In the genomic region with DNA sequence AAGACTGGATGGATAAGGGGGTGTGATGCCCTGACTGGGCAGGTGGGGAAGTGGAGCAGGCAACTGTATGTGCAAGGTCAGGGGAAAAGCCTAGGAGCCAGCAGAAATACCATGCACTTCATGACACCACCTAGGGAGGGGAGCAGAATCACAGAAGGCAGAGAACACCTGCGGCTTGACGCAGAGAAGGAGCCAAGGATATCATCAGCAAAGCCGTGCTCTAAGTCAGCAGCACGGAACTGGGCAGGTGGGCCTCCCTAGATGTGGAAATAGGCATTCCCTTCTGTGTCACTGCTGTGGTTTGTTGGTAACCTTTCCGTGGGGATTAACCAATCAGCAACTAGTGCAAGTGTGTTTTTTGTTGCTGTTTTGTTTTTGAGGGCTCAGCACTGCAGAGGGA, we compare ENCODE assay signal across 1 cellular context.
TF ChIP-seq lines count a peak whose summit lies in the region.

No MANE protein-coding gene starts in this region.

TF ChIP-seq in HepG2, 621 proteins besides CTCF, POLR2A, EP300 and RAD21 (continues in another document):
- TF ChIP-seq ZNF33A (CRISPR knock-in tag; IDR thresholded peaks at IDR 0.05; ENCODE audit: borderline replicate concordance) (no peak), ZNF256 (CRISPR knock-in tag; conservative IDR thresholded peaks at IDR 0.05) (no peak), TIGD3 (CRISPR knock-in tag; IDR thresholded peaks at IDR 0.05; ENCODE audit: borderline replicate concordance) (no peak), ZNF446 (CRISPR knock-in tag; IDR thresholded peaks at IDR 0.05) (no peak), STAG1 (CRISPR knock-in tag; IDR thresholded peaks at IDR 0.05) (0 out of 2 replicates have a peak, but pooled peaks have one; percentile 5), MAF1 (CRISPR knock-in tag; IDR thresholded peaks at IDR 0.05; ENCODE audit: borderline replicate concordance) (no peak), MAFK (conservative IDR thresholded peaks at IDR 0.05 in 1 of 2, IDR thresholded peaks at IDR 0.05 in 1 of 2; ENCODE audit: low read length in 2 of 2) (peak; percentile 52 to 57; a peak in 3 of 4 replicates), KDM2A (CRISPR knock-in tag; IDR thresholded peaks at IDR 0.05; ENCODE audit: borderline replicate concordance, low read depth) (0 out of 2 replicates have a peak, but pooled peaks have one; percentile 18), CEBPG (CRISPR knock-in tag; IDR thresholded peaks at IDR 0.05) (no peak), ZNF597 (CRISPR knock-in tag; IDR thresholded peaks at IDR 0.05) (no peak), AKAP8 (CRISPR knock-in tag; IDR thresholded peaks at IDR 0.05) (peak; percentile 43; the same call in 1 of the 2 replicates), MATR3 (CRISPR knock-in tag; IDR thresholded peaks at IDR 0.05) (no peak), HMGXB4 (CRISPR knock-in tag; IDR thresholded peaks at IDR 0.05; ENCODE audit: borderline replicate concordance in 1 of 2, low read depth in 1 of 2) (no peak), ZNF383 (CRISPR knock-in tag; IDR thresholded peaks at IDR 0.05; ENCODE audit: borderline replicate concordance) (no peak), MAFF (IDR thresholded peaks at IDR 0.05; ENCODE audit: low read depth, low read length) (peak; percentile 56; the same call in 1 of the 2 replicates), NR1H2 (CRISPR knock-in tag; IDR thresholded peaks at IDR 0.05; ENCODE audit: borderline replicate concordance, low read depth) (no peak), SKI (IDR thresholded peaks at IDR 0.05; ENCODE audit: partially characterized antibody) (no peak), SATB2 (CRISPR knock-in tag; IDR thresholded peaks at IDR 0.05) (no peak), NFATC3 (CRISPR knock-in tag; IDR thresholded peaks at IDR 0.05) (no peak), ZNF232 (CRISPR knock-in tag; IDR thresholded peaks at IDR 0.05; ENCODE audit: borderline replicate concordance) (no peak), NFYB (CRISPR knock-in tag; IDR thresholded peaks at IDR 0.05) (peak; percentile 62), ZNF569 (CRISPR knock-in tag; IDR thresholded peaks at IDR 0.05; ENCODE audit: borderline replicate concordance) (no peak), TCF12 (IDR thresholded peaks at IDR 0.05) (no peak), TCF12 (CRISPR knock-in tag; IDR thresholded peaks at IDR 0.05) (no peak), BCL3 (CRISPR knock-in tag; IDR thresholded peaks at IDR 0.05) (no peak), ZNF343 (CRISPR knock-in tag; IDR thresholded peaks at IDR 0.05) (no peak), PAWR (CRISPR knock-in tag; IDR thresholded peaks at IDR 0.05; ENCODE audit: borderline replicate concordance) (no peak), SP140L (CRISPR knock-in tag; IDR thresholded peaks at IDR 0.05; ENCODE audit: borderline replicate concordance) (no peak), CEBPB (IDR thresholded peaks at IDR 0.05; ENCODE audit: borderline replicate concordance, low read depth, low read length) (peak; percentile 19; the same call in 1 of the 2 replicates), PRMT3 (CRISPR knock-in tag; IDR thresholded peaks at IDR 0.05; ENCODE audit: borderline replicate concordance, low read depth) (no peak), GATAD2A (CRISPR knock-in tag; IDR thresholded peaks at IDR 0.05) (peak; percentile 19; the same call in 1 of the 2 replicates), NR2F1 (CRISPR knock-in tag; IDR thresholded peaks at IDR 0.05) (no peak), PATZ1 (CRISPR knock-in tag; IDR thresholded peaks at IDR 0.05) (0 out of 2 replicates have a peak, but pooled peaks have one; percentile 12), ZBTB38 (CRISPR knock-in tag; IDR thresholded peaks at IDR 0.05) (peak; percentile 67), MBD4 (IDR thresholded peaks at IDR 0.05; ENCODE audit: borderline replicate concordance, low read length) (no peak)
- TF ChIP-seq, protein P1, sequence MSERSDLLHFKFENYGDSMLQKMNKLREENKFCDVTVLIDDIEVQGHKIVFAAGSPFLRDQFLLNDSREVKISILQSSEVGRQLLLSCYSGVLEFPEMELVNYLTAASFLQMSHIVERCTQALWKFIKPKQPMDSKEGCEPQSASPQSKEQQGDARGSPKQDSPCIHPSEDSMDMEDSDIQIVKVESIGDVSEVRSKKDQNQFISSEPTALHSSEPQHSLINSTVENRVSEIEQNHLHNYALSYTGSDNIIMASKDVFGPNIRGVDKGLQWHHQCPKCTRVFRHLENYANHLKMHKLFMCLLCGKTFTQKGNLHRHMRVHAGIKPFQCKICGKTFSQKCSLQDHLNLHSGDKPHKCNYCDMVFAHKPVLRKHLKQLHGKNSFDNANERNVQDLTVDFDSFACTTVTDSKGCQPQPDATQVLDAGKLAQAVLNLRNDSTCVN (CRISPR knock-in tag; IDR thresholded peaks at IDR 0.05; ENCODE audit: borderline replicate concordance) = no peak
- TF ChIP-seq, protein P2, sequence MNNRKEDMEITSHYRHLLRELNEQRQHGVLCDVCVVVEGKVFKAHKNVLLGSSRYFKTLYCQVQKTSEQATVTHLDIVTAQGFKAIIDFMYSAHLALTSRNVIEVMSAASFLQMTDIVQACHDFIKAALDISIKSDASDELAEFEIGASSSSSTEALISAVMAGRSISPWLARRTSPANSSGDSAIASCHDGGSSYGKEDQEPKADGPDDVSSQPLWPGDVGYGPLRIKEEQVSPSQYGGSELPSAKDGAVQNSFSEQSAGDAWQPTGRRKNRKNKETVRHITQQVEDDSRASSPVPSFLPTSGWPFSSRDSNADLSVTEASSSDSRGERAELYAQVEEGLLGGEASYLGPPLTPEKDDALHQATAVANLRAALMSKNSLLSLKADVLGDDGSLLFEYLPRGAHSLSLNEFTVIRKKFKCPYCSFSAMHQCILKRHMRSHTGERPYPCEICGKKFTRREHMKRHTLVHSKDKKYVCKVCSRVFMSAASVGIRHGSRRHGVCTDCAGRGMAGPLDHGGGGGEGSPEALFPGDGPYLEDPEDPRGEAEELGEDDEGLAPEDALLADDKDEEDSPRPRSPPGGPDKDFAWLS (CRISPR knock-in tag; IDR thresholded peaks at IDR 0.05; ENCODE audit: borderline replicate concordance) = no peak
- TF ChIP-seq, protein P3, sequence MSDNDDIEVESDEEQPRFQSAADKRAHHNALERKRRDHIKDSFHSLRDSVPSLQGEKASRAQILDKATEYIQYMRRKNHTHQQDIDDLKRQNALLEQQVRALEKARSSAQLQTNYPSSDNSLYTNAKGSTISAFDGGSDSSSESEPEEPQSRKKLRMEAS (IDR thresholded peaks at IDR 0.05) = no peak
- TF ChIP-seq, protein P4, sequence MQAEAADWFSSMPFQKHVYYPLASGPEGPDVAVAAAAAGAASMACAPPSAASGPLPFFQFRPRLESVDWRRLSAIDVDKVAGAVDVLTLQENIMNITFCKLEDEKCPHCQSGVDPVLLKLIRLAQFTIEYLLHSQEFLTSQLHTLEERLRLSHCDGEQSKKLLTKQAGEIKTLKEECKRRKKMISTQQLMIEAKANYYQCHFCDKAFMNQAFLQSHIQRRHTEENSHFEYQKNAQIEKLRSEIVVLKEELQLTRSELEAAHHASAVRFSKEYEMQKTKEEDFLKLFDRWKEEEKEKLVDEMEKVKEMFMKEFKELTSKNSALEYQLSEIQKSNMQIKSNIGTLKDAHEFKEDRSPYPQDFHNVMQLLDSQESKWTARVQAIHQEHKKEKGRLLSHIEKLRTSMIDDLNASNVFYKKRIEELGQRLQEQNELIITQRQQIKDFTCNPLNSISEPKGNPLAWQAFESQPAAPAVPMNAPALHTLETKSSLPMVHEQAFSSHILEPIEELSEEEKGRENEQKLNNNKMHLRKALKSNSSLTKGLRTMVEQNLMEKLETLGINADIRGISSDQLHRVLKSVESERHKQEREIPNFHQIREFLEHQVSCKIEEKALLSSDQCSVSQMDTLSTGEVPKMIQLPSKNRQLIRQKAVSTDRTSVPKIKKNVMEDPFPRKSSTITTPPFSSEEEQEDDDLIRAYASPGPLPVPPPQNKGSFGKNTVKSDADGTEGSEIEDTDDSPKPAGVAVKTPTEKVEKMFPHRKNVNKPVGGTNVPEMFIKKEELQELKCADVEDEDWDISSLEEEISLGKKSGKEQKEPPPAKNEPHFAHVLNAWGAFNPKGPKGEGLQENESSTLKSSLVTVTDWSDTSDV (CRISPR knock-in tag; IDR thresholded peaks at IDR 0.05) = no peak
- TF ChIP-seq, protein P5, sequence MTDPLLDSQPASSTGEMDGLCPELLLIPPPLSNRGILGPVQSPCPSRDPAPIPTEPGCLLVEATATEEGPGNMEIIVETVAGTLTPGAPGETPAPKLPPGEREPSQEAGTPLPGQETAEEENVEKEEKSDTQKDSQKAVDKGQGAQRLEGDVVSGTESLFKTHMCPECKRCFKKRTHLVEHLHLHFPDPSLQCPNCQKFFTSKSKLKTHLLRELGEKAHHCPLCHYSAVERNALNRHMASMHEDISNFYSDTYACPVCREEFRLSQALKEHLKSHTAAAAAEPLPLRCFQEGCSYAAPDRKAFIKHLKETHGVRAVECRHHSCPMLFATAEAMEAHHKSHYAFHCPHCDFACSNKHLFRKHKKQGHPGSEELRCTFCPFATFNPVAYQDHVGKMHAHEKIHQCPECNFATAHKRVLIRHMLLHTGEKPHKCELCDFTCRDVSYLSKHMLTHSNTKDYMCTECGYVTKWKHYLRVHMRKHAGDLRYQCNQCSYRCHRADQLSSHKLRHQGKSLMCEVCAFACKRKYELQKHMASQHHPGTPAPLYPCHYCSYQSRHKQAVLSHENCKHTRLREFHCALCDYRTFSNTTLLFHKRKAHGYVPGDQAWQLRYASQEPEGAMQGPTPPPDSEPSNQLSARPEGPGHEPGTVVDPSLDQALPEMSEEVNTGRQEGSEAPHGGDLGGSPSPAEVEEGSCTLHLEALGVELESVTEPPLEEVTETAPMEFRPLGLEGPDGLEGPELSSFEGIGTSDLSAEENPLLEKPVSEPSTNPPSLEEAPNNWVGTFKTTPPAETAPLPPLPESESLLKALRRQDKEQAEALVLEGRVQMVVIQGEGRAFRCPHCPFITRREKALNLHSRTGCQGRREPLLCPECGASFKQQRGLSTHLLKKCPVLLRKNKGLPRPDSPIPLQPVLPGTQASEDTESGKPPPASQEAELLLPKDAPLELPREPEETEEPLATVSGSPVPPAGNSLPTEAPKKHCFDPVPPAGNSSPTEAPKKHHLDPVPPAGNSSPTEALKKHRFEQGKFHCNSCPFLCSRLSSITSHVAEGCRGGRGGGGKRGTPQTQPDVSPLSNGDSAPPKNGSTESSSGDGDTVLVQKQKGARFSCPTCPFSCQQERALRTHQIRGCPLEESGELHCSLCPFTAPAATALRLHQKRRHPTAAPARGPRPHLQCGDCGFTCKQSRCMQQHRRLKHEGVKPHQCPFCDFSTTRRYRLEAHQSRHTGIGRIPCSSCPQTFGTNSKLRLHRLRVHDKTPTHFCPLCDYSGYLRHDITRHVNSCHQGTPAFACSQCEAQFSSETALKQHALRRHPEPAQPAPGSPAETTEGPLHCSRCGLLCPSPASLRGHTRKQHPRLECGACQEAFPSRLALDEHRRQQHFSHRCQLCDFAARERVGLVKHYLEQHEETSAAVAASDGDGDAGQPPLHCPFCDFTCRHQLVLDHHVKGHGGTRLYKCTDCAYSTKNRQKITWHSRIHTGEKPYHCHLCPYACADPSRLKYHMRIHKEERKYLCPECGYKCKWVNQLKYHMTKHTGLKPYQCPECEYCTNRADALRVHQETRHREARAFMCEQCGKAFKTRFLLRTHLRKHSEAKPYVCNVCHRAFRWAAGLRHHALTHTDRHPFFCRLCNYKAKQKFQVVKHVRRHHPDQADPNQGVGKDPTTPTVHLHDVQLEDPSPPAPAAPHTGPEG (CRISPR knock-in tag; IDR thresholded peaks at IDR 0.05) = no peak
